ENCODE assay signal across 8 cellular contexts in the genomic region with DNA sequence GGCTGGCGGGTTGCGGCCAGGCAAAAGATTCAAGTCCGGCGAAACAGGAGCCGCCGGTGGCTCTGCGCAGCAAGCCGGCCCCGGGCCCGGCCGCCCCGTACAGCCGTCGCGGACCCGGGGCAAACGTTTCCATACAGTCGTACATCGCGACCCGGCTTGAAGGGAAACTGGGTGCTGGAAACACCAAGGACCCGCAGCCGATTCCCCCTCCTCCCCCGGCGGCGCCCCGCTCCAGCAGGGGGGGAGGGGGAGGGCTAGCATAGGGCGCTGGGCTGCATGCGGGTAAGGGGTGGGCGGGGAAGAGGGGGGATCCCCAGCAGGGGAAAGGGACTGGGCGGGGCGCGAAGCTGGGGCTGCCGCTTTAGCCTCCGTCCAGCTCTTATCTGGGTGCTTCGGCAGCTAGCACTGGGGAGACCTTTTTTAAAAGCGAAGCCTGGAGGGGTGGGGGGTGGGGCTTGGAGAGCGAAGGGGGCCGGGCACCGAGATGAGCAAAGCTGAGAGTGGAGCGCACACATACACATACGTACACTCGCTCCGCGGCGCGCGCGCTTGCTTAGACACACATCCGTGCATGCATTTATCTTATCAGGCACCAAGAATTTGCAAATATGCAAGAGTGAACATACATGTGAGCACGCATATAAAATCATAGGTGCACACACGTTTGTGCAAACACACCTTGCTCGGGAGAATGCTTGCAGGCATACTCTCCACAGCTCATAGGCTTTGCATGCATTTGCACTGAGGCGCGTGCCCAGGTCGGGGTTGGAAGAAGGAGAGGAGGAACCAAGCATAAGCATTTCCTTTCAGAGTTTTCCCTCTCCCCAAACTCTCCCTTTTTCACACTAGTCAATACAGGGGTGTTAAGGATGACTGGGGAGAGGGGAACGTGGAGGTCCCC. TPM values are rescaled to one million over a fixed set of nuclear protein-coding genes. Genes with fewer than 3 reads are reported as not detected.
DNase-seq lines count a peak whose midpoint lies in the region; ATAC-seq and TF ChIP-seq lines count a peak whose summit lies in the region.

No MANE protein-coding gene starts in this region.

- H3K27me3 Mint-ChIP-seq in CD8-positive, alpha-beta T cell (ENCODE audit: low read depth), result no peaks in the 10 kb centered on the region
- no peaks in the 10 kb centered on the region for H3K27me3 Mint-ChIP-seq in T-helper 2 cell treated with Interferon-gamma antibody and Interleukin-4, amounts not matched to agents 5 μg/mL and 100 μg/mL, for 36 hours (ENCODE audit: low read depth)

- peak overlapping the region; percentile 69 for H3K4me3 ChIP-seq in CD8-positive, alpha-beta T cell (ENCODE audit: low read depth, low read length)
- peak overlapping the region; percentile 85 to 90 for H3K4me3 ChIP-seq in ascending aorta

- H3K9me3 ChIP-seq in CD8-positive, alpha-beta T cell (ENCODE audit: low read length), result no peaks in the 10 kb centered on the region
- no peaks in the 10 kb centered on the region for H3K9me3 ChIP-seq in ascending aorta

- H3K4me1 Mint-ChIP-seq in CD8-positive, alpha-beta T cell (ENCODE audit: low read depth), result peaks cover 82% of the 10 kb centered on the region
- H3K4me1 Mint-ChIP-seq in T-helper 2 cell treated with Interferon-gamma antibody and Interleukin-4, amounts not matched to agents 5 μg/mL and 100 μg/mL, for 36 hours (ENCODE audit: low read depth), result peaks cover 67% of the 10 kb centered on the region

- H3K4me1 ChIP-seq in CD8-positive, alpha-beta T cell (ENCODE audit: insufficient read depth, low read length), result peaks cover 70% of the 10 kb centered on the region
- H3K4me1 ChIP-seq in ascending aorta, result peaks cover 31 to 56% of the 10 kb centered on the region in 2 donors

- intact Hi-C loops in CD8-positive, alpha-beta T cell (cut with DNase I, micrococcal nuclease), result loop anchor here (1.0 to 10.0 kb wide), 9 partner anchors 12 to 285 kb away; a partner anchor contains a TSS
- intact Hi-C loops in ascending aorta (cut with DNase I), result loop anchor here (2.0 to 10.0 kb wide), 3 partner anchors 49 to 1175 kb away; a partner anchor contains a TSS
- intact Hi-C loops in sciatic nerve (cut with DNase I), result no loop called here

- H3K36me3 ChIP-seq in CD8-positive, alpha-beta T cell (ENCODE audit: insufficient read depth, low read length), result no peaks in the 10 kb centered on the region
- peaks cover 0 to 4% of the 10 kb centered on the region in 2 donors for H3K36me3 ChIP-seq in ascending aorta

- peak; percentile 60 to 90 (median 75) for DNase-seq in CD8-positive, alpha-beta T cell
- DNase-seq in HuH-7 (ENCODE audit: low spot score) (peak; percentile 81), ascending aorta (ENCODE audit: low spot score in 2 of 2) (peak in 1 of 2 donors; percentile 82), hippocampal formation (lab: John Stamatoyannopoulos, UW) (peak; percentile 66 to 68), sciatic nerve (ENCODE audit: low spot score) (peak; percentile 83), NCI-H1092 treated with DMSO at 0.1 percent for 48 hours (lab: John Stamatoyannopoulos, UW) (no peak)
- DNase-seq in T-helper 2 cell treated with Interferon-gamma antibody and Interleukin-4, amounts not matched to agents 5 μg/mL and 100 μg/mL, for 36 hours (ENCODE audit: low spot score), result peak; percentile 83

- H3K36me3 Mint-ChIP-seq in CD8-positive, alpha-beta T cell, result peaks cover 28% of the 10 kb centered on the region
- peaks cover 26% of the 10 kb centered on the region for H3K36me3 Mint-ChIP-seq in T-helper 2 cell treated with Interferon-gamma antibody and Interleukin-4, amounts not matched to agents 5 μg/mL and 100 μg/mL, for 36 hours (ENCODE audit: low read depth)

- POLR2A ChIA-PET in CD8-positive, alpha-beta T cell (lab: Charles Lee), result interaction anchor here (0.9 to 4.8 kb wide), 21 partner anchors 9 to 281 kb away, joined by 3 to 32 read pairs (median 6); a partner anchor contains a TSS

- H3K27me3 ChIP-seq in CD8-positive, alpha-beta T cell (ENCODE audit: insufficient read depth, low read length), result no peaks in the 10 kb centered on the region
- H3K27me3 ChIP-seq in ascending aorta, result no peaks in the 10 kb centered on the region

- H3K9me3 Mint-ChIP-seq in CD8-positive, alpha-beta T cell, result no peaks in the 10 kb centered on the region
- no peaks in the 10 kb centered on the region for H3K9me3 Mint-ChIP-seq in T-helper 2 cell treated with Interferon-gamma antibody and Interleukin-4, amounts not matched to agents 5 μg/mL and 100 μg/mL, for 36 hours

- CTCF ChIA-PET in CD8-positive, alpha-beta T cell (lab: Charles Lee), result interaction anchor here (0.8 to 15.7 kb wide), 12 partner anchors 10 to 159 kb away, joined by 3 to 353 read pairs (median 6); a partner anchor contains a TSS

- H3K4me3 Mint-ChIP-seq in CD8-positive, alpha-beta T cell, result peak overlapping the region; percentile 99
- H3K4me3 Mint-ChIP-seq in T-helper 2 cell treated with Interferon-gamma antibody and Interleukin-4, amounts not matched to agents 5 μg/mL and 100 μg/mL, for 36 hours, result peak overlapping the region; percentile 97

- ATAC-seq in CD8-positive, alpha-beta T cell, result peak; percentile 69
- ATAC-seq in GM21381 (IDR thresholded peaks at IDR 0.05; ENCODE audit: unreplicated experiment) (peak; percentile 23), sciatic nerve (peak; percentile 43)

- TF ChIP-seq CTCF in CD8-positive, alpha-beta T cell (IDR thresholded peaks at IDR 0.05), result no peak
- no peak for TF ChIP-seq CTCF in ascending aorta (IDR thresholded peaks at IDR 0.05)

- peak overlapping the region; percentile 94 for H3K27ac Mint-ChIP-seq in CD8-positive, alpha-beta T cell
- H3K27ac Mint-ChIP-seq in T-helper 2 cell treated with Interferon-gamma antibody and Interleukin-4, amounts not matched to agents 5 μg/mL and 100 μg/mL, for 36 hours, result peak overlapping the region; percentile 95

- H3K27ac ChIP-seq in CD8-positive, alpha-beta T cell (ENCODE audit: low read depth, low read length), result peak overlapping the region; percentile 57
- peak overlapping the region; percentile 80 to 96 for H3K27ac ChIP-seq in ascending aorta

RNA-seq across cellular contexts. Expression of a gene that starts 11.8 kb away (rescaled TPM):
- total RNA-seq in CD8-positive, alpha-beta T cell, result 10 to 100 TPM; 16.1 to 16.5 TPM
- total RNA-seq in ascending aorta (29.8 TPM), sciatic nerve (56.3 TPM)

RNA-seq across cellular contexts. Expression of a gene that starts 13.2 kb away (rescaled TPM):
- total RNA-seq in CD8-positive, alpha-beta T cell, result 100 to 1,000 TPM; 107 to 108 TPM
- total RNA-seq in ascending aorta (1.6 TPM), sciatic nerve (33.4 TPM)

RNA-seq across cellular contexts. Expression of a gene that starts 39.5 kb away (rescaled TPM):
- 10 to 100 TPM; 28.0 to 29.6 TPM for total RNA-seq in CD8-positive, alpha-beta T cell
- total RNA-seq in ascending aorta, result 30.7 TPM
- total RNA-seq in sciatic nerve, result 81.7 TPM

RNA-seq across cellular contexts. Expression of a gene that starts 39.7 kb away (rescaled TPM):
- total RNA-seq in CD8-positive, alpha-beta T cell, result 10 to 100 TPM; 24.8 to 24.9 TPM
- total RNA-seq in ascending aorta, result 5.9 TPM
- total RNA-seq in sciatic nerve, result 51.0 TPM

RNA-seq across cellular contexts. Expression of a gene that starts 47.9 kb away (rescaled TPM):
- 1 to 10 TPM in 1 of 2 experiments, under 1 TPM in 1; 0.56 to 1.7 TPM for total RNA-seq in CD8-positive, alpha-beta T cell
- total RNA-seq in ascending aorta (not detected), sciatic nerve (1.2 TPM)

Comparison
In these comparisons a context has a peak if more than half of its experiments do, and no peak if none do; other contexts are left out.
1. RNA of a gene that starts 13.2 kb away (total RNA-seq): 107 to 108 TPM in CD8-positive, alpha-beta T cell and 33.4 TPM in sciatic nerve (single experiment); 1.6 TPM in ascending aorta (single experiment); every median in the first group is over 10 times any median in the second.
2. Peak in every context shown above with its lines, with median percentiles within 50 percentile points of each other: ATAC-seq.